Comparison of ENCODE assay signal across 24 cellular contexts in the genomic region with DNA sequence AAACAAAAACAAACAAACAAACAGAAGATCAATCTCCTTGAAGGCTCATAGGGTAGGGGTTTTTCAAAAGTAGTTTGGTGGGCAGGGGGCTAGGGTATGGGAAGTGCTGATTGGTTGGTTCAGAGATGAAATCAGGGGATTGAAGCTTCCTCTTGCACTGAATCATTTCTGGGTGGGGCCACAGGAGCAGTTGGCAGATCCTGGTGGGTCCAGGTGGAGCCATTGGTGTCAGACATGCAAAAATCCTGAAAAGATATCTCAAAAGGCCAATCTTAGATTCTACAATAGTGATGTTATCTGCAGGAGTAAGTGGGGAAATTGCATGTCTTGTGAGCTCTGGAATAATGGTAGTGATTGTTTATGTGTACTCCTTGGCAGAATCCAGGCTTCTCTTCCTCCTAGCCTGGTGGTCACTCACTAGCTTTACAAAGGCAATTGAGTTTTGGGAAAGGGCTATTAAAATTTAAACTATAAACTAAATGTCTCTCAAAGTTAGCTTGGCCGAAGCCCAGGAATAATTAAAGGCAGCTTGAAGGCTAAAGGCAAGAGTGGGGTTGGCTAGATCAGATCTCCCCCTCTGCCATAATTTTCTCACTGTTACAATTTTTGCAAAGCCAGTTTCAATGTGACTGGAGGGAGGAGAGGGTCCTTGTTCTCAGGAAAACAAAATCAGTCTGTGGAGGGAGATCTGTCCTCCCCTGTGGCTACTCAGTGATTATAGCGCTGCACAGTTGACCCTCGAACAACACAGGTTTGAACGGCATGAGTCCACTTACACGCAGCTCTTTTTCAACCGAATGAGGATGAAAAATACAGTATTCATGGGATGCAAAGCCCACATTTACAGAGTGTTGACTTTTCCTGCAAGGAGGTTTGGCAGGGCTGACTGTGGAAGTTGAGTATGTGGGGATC. TPM values are rescaled to one million over a fixed set of nuclear protein-coding genes. Genes with fewer than 3 reads are reported as not detected.
DNase-seq lines count a peak whose midpoint lies in the region; ATAC-seq, FAIRE-seq and TF ChIP-seq lines count a peak whose summit lies in the region.
"Had no signal": no experiment of that assay in that cellular context is flagged by ENCODE, and none has a peak within 500 bp of the region (broad histone marks: within the 10 kb centered on the region; RNA-seq: fewer than 3 reads in every experiment).

No MANE protein-coding gene starts in this region.

- no peak overlapping the region for H4K5ac ChIP-seq in H1 (ENCODE audit: insufficient read length, low read depth, low read length)

- no peaks in the 10 kb centered on the region for H3K79me1 ChIP-seq in H1 (ENCODE audit: low read depth, low read length)

- H3K27me3 ChIP-seq in Karpas-422 (ENCODE audit: low read length): no peaks in the 10 kb centered on the region
- no peaks in the 10 kb centered on the region for H3K27me3 ChIP-seq in H1 (replicated peaks in 1 of 4; ENCODE audit: control insufficient read depth in 3 of 4, extremely low read depth in 1 of 4, insufficient read depth in 3 of 4, low read length in 3 of 4)
- H3K27me3 ChIP-seq in SJCRH30: no peaks in the 10 kb centered on the region

- TF ChIP-seq CTCF in H1 (IDR thresholded peaks at IDR 0.05; ENCODE audit: control extremely low read depth in 1 of 3, insufficient read depth in 1 of 3, low read depth in 1 of 3, low read length in 3 of 3): no peak

- TF ChIP-seq RAD21 in H1 (IDR thresholded peaks at IDR 0.05 in 1 of 2, conservative IDR thresholded peaks at IDR 0.05 in 1 of 2; ENCODE audit: low read depth in 2 of 2, low read length in 2 of 2): no peak

- H3K79me2 ChIP-seq in Karpas-422 (ENCODE audit: low read length) (no peaks in the 10 kb centered on the region), H1 (ENCODE audit: control insufficient read depth in 1 of 2, insufficient read depth in 2 of 2, low read length in 2 of 2) (no peaks in the 10 kb centered on the region)

- H3K4me2 ChIP-seq in Karpas-422 (ENCODE audit: low read depth, low read length, poor library complexity, severe bottlenecking): peak overlapping the region; percentile 68
- H3K4me2 ChIP-seq in H1 (ENCODE audit: insufficient read depth in 1 of 2, low read depth in 2 of 2, low read length in 2 of 2): 0 out of 4 replicates have a peak overlapping the region, but pooled peaks of 1 of the 2 experiments have one; percentile 30

- H3K14ac ChIP-seq in H1 (ENCODE audit: insufficient read length): no peak overlapping the region

- CTCF ChIA-PET in H1 (lab: Charles Lee; ENCODE audit: partially characterized antibody): interaction anchor here (0.6 to 4.6 kb wide), 14 partner anchors 8 to 311 kb away, joined by 3 to 35 read pairs (median 5); a partner anchor contains a TSS

- no peaks in the 10 kb centered on the region for H3K9me3 ChIP-seq in Karpas-422 (ENCODE audit: low read length)
- H3K9me3 ChIP-seq in H1 (ENCODE audit: insufficient read depth in 2 of 2, low read depth in 1 of 2, low read length in 1 of 2): no peaks in the 10 kb centered on the region
- H3K9me3 ChIP-seq in SJCRH30 (replicated peaks): no peaks in the 10 kb centered on the region

- H3K4me3 ChIP-seq in Karpas-422 (ENCODE audit: low read length): no peak overlapping the region
- H3K4me3 ChIP-seq in H1 (ENCODE audit: extremely low read depth in 1 of 4, insufficient read depth in 2 of 4, low read depth in 3 of 4, low read length in 4 of 4): no peak overlapping the region; a peak in 1 of 8 replicates
- H3K4me3 ChIP-seq in SJCRH30: no peak overlapping the region

- no peaks in the 10 kb centered on the region; the same call in 1 of the 2 replicates for H3K23me2 ChIP-seq in H1 (ENCODE audit: low read depth, low read length)

- no peak for ATAC-seq in left lobe of liver
- no peak for ATAC-seq in stimulated activated effector memory CD8-positive, alpha-beta T cell treated with anti-CD3 and anti-CD28 coated beads, Interleukin-12 subunit alpha, Interleukin-12 subunit beta, amount 100 ng/mL, for 72 hours
- ATAC-seq: PC-3 had no signal

- no peaks in the 10 kb centered on the region for H3K36me3 Mint-ChIP-seq in stimulated activated effector memory CD8-positive, alpha-beta T cell treated with anti-CD3 and anti-CD28 coated beads, Interleukin-12 subunit alpha, Interleukin-12 subunit beta, amount 100 ng/mL, for 72 hours

- H2BK5ac ChIP-seq in H1 (ENCODE audit: low read depth, low read length): peak overlapping the region; percentile 63; the same call in 1 of the 2 replicates

- no peak overlapping the region for H2AFZ ChIP-seq in Karpas-422 (ENCODE audit: low read length)
- H2AFZ ChIP-seq in H1 (ENCODE audit: low read length): no peak overlapping the region

- TF ChIP-seq POLR2A in H1 (IDR thresholded peaks at IDR 0.05; ENCODE audit: control extremely low read depth in 1 of 2, low read depth in 2 of 2, low read length in 2 of 2): no peak

- H4K20me1 ChIP-seq in Karpas-422 (ENCODE audit: insufficient read depth, low read depth, low read length): no peaks in the 10 kb centered on the region
- no peaks in the 10 kb centered on the region for H4K20me1 ChIP-seq in H1 (replicated peaks in 1 of 2; ENCODE audit: control insufficient read depth in 1 of 2, insufficient read depth in 2 of 2, low read length in 2 of 2)

- peak overlapping the region; percentile 84; the same call in 1 of the 2 replicates for H2BK12ac ChIP-seq in H1 (ENCODE audit: low read depth, low read length)

- peak overlapping the region; percentile 9 for H3K4ac ChIP-seq in H1 (replicated peaks; ENCODE audit: insufficient read length, low read depth, low read length)

- 90% methylated on average over 6 of the region's 6 CpGs; no CpG with 5 or more reads in 1 of the 2 experiments for WGBS in H1 (ENCODE audit: extremely low coverage in 1 of 2, insufficient coverage in 1 of 2, insufficient read length in 1 of 2, insufficient replicate concordance in 2 of 2, low coverage in 1 of 2, low lambda C conversion rate in 2 of 2, missing lambda C conversion rate in 1 of 2), 2 experiments

- no peak overlapping the region for H3K27ac Mint-ChIP-seq in stimulated activated effector memory CD8-positive, alpha-beta T cell treated with anti-CD3 and anti-CD28 coated beads, Interleukin-12 subunit alpha, Interleukin-12 subunit beta, amount 100 ng/mL, for 72 hours

- H3K23ac ChIP-seq in H1 (ENCODE audit: insufficient read length): no peak overlapping the region

- no peaks in the 10 kb centered on the region for H3K9me3 Mint-ChIP-seq in stimulated activated effector memory CD8-positive, alpha-beta T cell treated with anti-CD3 and anti-CD28 coated beads, Interleukin-12 subunit alpha, Interleukin-12 subunit beta, amount 100 ng/mL, for 72 hours

- H3K56ac ChIP-seq in H1 (replicated peaks; ENCODE audit: insufficient read length, low read depth, low read length): no peak overlapping the region

- H3K4me1 ChIP-seq in Karpas-422 (ENCODE audit: low read length): peaks cover 77% of the 10 kb centered on the region
- peaks cover 16 to 37% (median 36%) of the 10 kb centered on the region in 4 experiments for H3K4me1 ChIP-seq in H1 (replicated peaks in 1 of 4; ENCODE audit: control insufficient read depth in 3 of 4, insufficient read depth in 4 of 4, low read length in 3 of 4)
- peaks cover 12% of the 10 kb centered on the region for H3K4me1 ChIP-seq in SJCRH30

- no peaks in the 10 kb centered on the region for H3K36me3 ChIP-seq in Karpas-422 (ENCODE audit: insufficient read depth, low read length)
- no peaks in the 10 kb centered on the region for H3K36me3 ChIP-seq in H1 (ENCODE audit: control insufficient read depth in 2 of 4, insufficient read depth in 4 of 4, low read length in 3 of 4)
- no peaks in the 10 kb centered on the region for H3K36me3 ChIP-seq in SJCRH30

- H3K4me3 Mint-ChIP-seq in stimulated activated effector memory CD8-positive, alpha-beta T cell treated with anti-CD3 and anti-CD28 coated beads, Interleukin-12 subunit alpha, Interleukin-12 subunit beta, amount 100 ng/mL, for 72 hours: no peak overlapping the region

- peak overlapping the region; percentile 80 for H3K18ac ChIP-seq in H1 (ENCODE audit: extremely low read depth, low read length)

- peak overlapping the region; percentile 34; the same call in 1 of the 2 replicates for H2BK15ac ChIP-seq in H1 (ENCODE audit: low read length)

- no peaks in the 10 kb centered on the region for H3K9me2 ChIP-seq in Karpas-422 (replicated peaks; ENCODE audit: insufficient read depth, low read length)

- no peaks in the 10 kb centered on the region for H3K4me1 Mint-ChIP-seq in stimulated activated effector memory CD8-positive, alpha-beta T cell treated with anti-CD3 and anti-CD28 coated beads, Interleukin-12 subunit alpha, Interleukin-12 subunit beta, amount 100 ng/mL, for 72 hours

- POLR2A ChIA-PET in H1 (lab: Charles Lee; ENCODE audit: partially characterized antibody): interaction anchor here (0.6 to 1.9 kb wide), 3 partner anchors 9 to 107 kb away, joined by 3 to 7 read pairs (median 6); no protein-coding TSS in a partner anchor

- DNase-seq in Karpas-422 (peak; percentile 37), H1 (ENCODE audit: low read depth in 1 of 2, low spot score in 2 of 2) (no peak), left lobe of liver (ENCODE audit: low spot score) (peak; percentile 18), pons (ENCODE audit: low spot score) (peak; percentile 48), cerebellar nuclear complex (lab: John Stamatoyannopoulos, UW) (no peak), SJCRH30 (no peak), NCI-H1105 (lab: John Stamatoyannopoulos, UW) (no peak)
- no peak for DNase-seq in stimulated activated effector memory CD8-positive, alpha-beta T cell treated with anti-CD3 and anti-CD28 coated beads, Interleukin-12 subunit alpha, Interleukin-12 subunit beta, amount 100 ng/mL, for 72 hours (ENCODE audit: low spot score in 2 of 2)
- DNase-seq: ACHN, AML-193, COR-L47, DMS 273 treated with DMSO at 0.1 percent for 48 hours, DND-41, MM.1S, NCI-H1092 treated with DMSO at 0.1 percent for 48 hours, NCI-H1694, NCI-H510A treated with DMSO at 0.1 percent for 48 hours, NCI-H774, PC-3, RPMI8226, SHP77 treated with DMSO at 0.1 percent for 48 hours had no signal

- FAIRE-seq in H1 (lab: Jason Lieb, UNC): no peak

- peak overlapping the region; percentile 91 for H2BK20ac ChIP-seq in H1 (ENCODE audit: low read length)

- H2AK5ac ChIP-seq in H1 (ENCODE audit: low read depth, low read length): peak overlapping the region; percentile 41; the same call in 1 of the 2 replicates

- H4K8ac ChIP-seq in H1 (ENCODE audit: extremely low read depth, insufficient read depth, low read length): no peak overlapping the region

- peak overlapping the region; percentile 81; the same call in 1 of the 2 replicates for H3K9ac ChIP-seq in Karpas-422 (ENCODE audit: low read length)
- no peak overlapping the region for H3K9ac ChIP-seq in H1 (replicated peaks in 1 of 4; ENCODE audit: extremely low read depth in 1 of 4, low read depth in 3 of 4, low read length in 3 of 4)

- TF ChIP-seq EP300 in H1 (IDR thresholded peaks at IDR 0.05; ENCODE audit: borderline replicate concordance in 1 of 2, low read depth in 2 of 2, low read length in 2 of 2): no peak

- H3K27ac ChIP-seq in Karpas-422 (ENCODE audit: low read length) (peak overlapping the region; percentile 99), H1 (ENCODE audit: low read depth, low read length) (no peak overlapping the region), SJCRH30 (no peak overlapping the region)
- H3K27ac ChIP-seq: C4-2B had no signal

- peak overlapping the region; percentile 45 for H4K91ac ChIP-seq in H1 (replicated peaks; ENCODE audit: insufficient read length, low read length)

- peak overlapping the region; percentile 34 for H2BK120ac ChIP-seq in H1 (replicated peaks; ENCODE audit: low read depth, low read length)

RNA-seq across cellular contexts. Expression of a gene that starts 45.2 kb away (rescaled TPM):
- 0.07 TPM in 1 of 2 replicates, not detected in the other for total RNA-seq in Karpas-422 (2014; rRNA removed; shearing (Covaris generic); ENCODE audit: low replicate concordance)
- 2.2 and 2.3 TPM in 2 replicates for total RNA-seq in H1 (2021; fragmentation: NEBNext Ultra II Directional; extraction: Animal tissue kit (Norgen Biotek cat#: 25700))
- polyA plus RNA-seq in H1 (2011; rRNA removed): 1.1 and 1.7 TPM in 2 replicates
- 1.7 TPM for polyA plus RNA-seq in H1 (2011; cell fraction: cytosol; rRNA removed)
- polyA plus RNA-seq in H1 (2011; cell fraction: nucleus; rRNA removed): 8.6 TPM
- 1.4 to 3.8 TPM (median 2.5 TPM) in 4 replicates for polyA plus RNA-seq in H1 (2012, experiment 1 of 2)
- 0.79 TPM for polyA plus RNA-seq in H1 (2012, experiment 2 of 2)
- polyA plus RNA-seq in H1 (2013, experiment 1 of 2): 0.85 TPM
- polyA plus RNA-seq in H1 (2013, experiment 2 of 2): 0.90 TPM
- polyA minus RNA-seq in H1 (2011; rRNA and poly(A)+ RNA removed): 0.68 and 0.98 TPM in 2 replicates
- polyA minus RNA-seq in H1 (2011; cell fraction: cytosol; rRNA and poly(A)+ RNA removed): 4.6 TPM
- 1.6 TPM for polyA minus RNA-seq in H1 (2011; cell fraction: nucleus; rRNA and poly(A)+ RNA removed)
- total RNA-seq in left lobe of liver: 0.45 TPM
- total RNA-seq in SJCRH30 (2014; rRNA removed; shearing (Covaris generic)): 1.2 and 2.4 TPM in 2 replicates
- total RNA-seq: G401, LHCN-M2 had no signal

Comparison
In these comparisons a context has a peak if more than half of its experiments do, and no peak if none do; other contexts are left out.
1. DNase-seq: peak in Karpas-422 (single experiment), left lobe of liver (single experiment) and pons (single experiment); none in H1 (0 of 2), cerebellar nuclear complex (0 of 2), SJCRH30 (0 of 2), NCI-H1105 (single experiment) and stimulated activated effector memory CD8-positive, alpha-beta T cell treated with anti-CD3 and anti-CD28 coated beads, Interleukin-12 subunit alpha, Interleukin-12 subunit beta, amount 100 ng/mL, for 72 hours (0 of 2).